Comparison of ENCODE assay signal across 17 cellular contexts in genomic region chr18:34643982-34644381, GRCh38.
DNase-seq lines count a peak whose midpoint lies in the region; ATAC-seq and TF ChIP-seq lines count a peak whose summit lies in the region.
"Had no signal": no experiment of that assay in that cellular context is flagged by ENCODE, and none has a peak within 500 bp of the region (broad histone marks: within the 10 kb centered on the region; RNA-seq: fewer than 3 reads in every experiment).

No MANE protein-coding gene starts in this region.

- H3K14ac ChIP-seq in mesenchymal stem cell (ENCODE audit: low read length in 2 of 2): no peak overlapping the region

- no peak overlapping the region for H2AK5ac ChIP-seq in mesenchymal stem cell (ENCODE audit: low read length, severe bottlenecking)

- H2BK120ac ChIP-seq in mesenchymal stem cell (ENCODE audit: low read depth, low read length): no peak overlapping the region

- ATAC-seq in HG03039 (IDR thresholded peaks at IDR 0.05; ENCODE audit: unreplicated experiment) (no peak), GM18907 (IDR thresholded peaks at IDR 0.05; ENCODE audit: unreplicated experiment) (no peak)
- ATAC-seq: activated T-helper 17 cell treated with anti-CD3 and anti-CD28 coated beads, Interleukin-2, amount 50 U/mL, for 72 hours; natural killer cell treated with Interleukin-12 subunit alpha and Interleukin-12 subunit beta and Interleukin-15 and Interleukin-18, amount 100 ng/mL, for 72 hours had no signal

- H3K79me1 ChIP-seq in mesenchymal stem cell (replicated peaks; ENCODE audit: low read length, poor library complexity, severe bottlenecking): no peaks in the 10 kb centered on the region

- H3K4me1 ChIP-seq in HEK293 (ENCODE audit: control insufficient read depth, insufficient read depth, low read length) (no peaks in the 10 kb centered on the region), mesenchymal stem cell (ENCODE audit: control insufficient read depth, insufficient read depth, low read depth, low read length) (no peaks in the 10 kb centered on the region)

- no peaks in the 10 kb centered on the region for H3K36me3 ChIP-seq in HEK293 (ENCODE audit: control insufficient read depth in 2 of 2, insufficient read depth in 1 of 2, low read length in 2 of 2)
- H3K36me3 ChIP-seq in mesenchymal stem cell (ENCODE audit: control insufficient read depth in 1 of 2, insufficient read depth in 2 of 2, low read depth in 1 of 2, low read length in 2 of 2): no peaks in the 10 kb centered on the region
- H3K36me3 ChIP-seq: right atrium auricular region had no signal

- H3K4me2 ChIP-seq in mesenchymal stem cell (ENCODE audit: low read length, poor library complexity, severe bottlenecking): no peak overlapping the region

- CTCF ChIA-PET in HEK293 (lab: Yijun Ruan, JAX): interaction anchor here (0.6 to 2.2 kb wide), 6 partner anchors 9 to 1240 kb away, joined by 4 to 12 read pairs (median 6); no protein-coding TSS in a partner anchor

- no peak overlapping the region for H4K8ac ChIP-seq in mesenchymal stem cell (ENCODE audit: low read length)

- no peak overlapping the region for H3K4ac ChIP-seq in mesenchymal stem cell (ENCODE audit: low read depth in 1 of 2, low read length in 2 of 2)

- no peak overlapping the region for H3K23ac ChIP-seq in mesenchymal stem cell (ENCODE audit: low read length in 2 of 2)

- no peak overlapping the region for H4K91ac ChIP-seq in mesenchymal stem cell (ENCODE audit: low read length)

- no peak overlapping the region for H2BK5ac ChIP-seq in mesenchymal stem cell (ENCODE audit: low read depth, low read length, poor library complexity, severe bottlenecking)

- H3K4me3 ChIP-seq in HEK293 (ENCODE audit: low read depth, low read length) (no peak overlapping the region), mesenchymal stem cell (ENCODE audit: insufficient read depth in 1 of 2, low read depth in 1 of 2, low read length in 2 of 2) (no peak overlapping the region)
- H3K4me3 ChIP-seq: right atrium auricular region had no signal

- no peaks in the 10 kb centered on the region for H3K27me3 ChIP-seq in mesenchymal stem cell (ENCODE audit: control insufficient read depth in 1 of 2, insufficient read depth in 1 of 2, low read length in 2 of 2)
- H3K27me3 ChIP-seq: right atrium auricular region had no signal

- DNase-seq in AG09319 (ENCODE audit: extremely low read depth, low read depth) (no peak), dermis blood vessel endothelial cell (peak; percentile 30), mesenchymal stem cell (peak; percentile 46), LoVo (ENCODE audit: low spot score) (no peak), GM03348 (ENCODE audit: low spot score) (no peak)
- DNase-seq: activated CD8-positive, alpha-beta memory T cell treated with anti-CD3 and anti-CD28 coated beads for 24 hours; amniotic stem cell; CD4-positive, CD25-positive, alpha-beta regulatory T cell; KBM-7; NCI-H1694; NCI-H748 treated with DMSO at 0.1 percent for 48 hours had no signal

- no peak overlapping the region for H2BK15ac ChIP-seq in mesenchymal stem cell (ENCODE audit: low read depth, poor library complexity, severe bottlenecking)

- H2BK12ac ChIP-seq in mesenchymal stem cell (ENCODE audit: low read length in 2 of 2): no peak overlapping the region

- TF ChIP-seq CTCF in AG09319 (IDR thresholded peaks at IDR 0.05; ENCODE audit: low read depth, low read length): peak; percentile 4
- no peak for TF ChIP-seq CTCF in HEK293 (tag by site-specific recombination; IDR thresholded peaks at IDR 0.05)

- no peak overlapping the region for H3K18ac ChIP-seq in mesenchymal stem cell (ENCODE audit: low read depth in 1 of 2, low read length in 2 of 2)

- H3K9ac ChIP-seq in mesenchymal stem cell (ENCODE audit: low read length): peak overlapping the region; percentile 59

- H3K27ac ChIP-seq in HEK293 (ENCODE audit: extremely low read depth, low read depth, low read length) (no peak overlapping the region), mesenchymal stem cell (ENCODE audit: low read length, poor library complexity, severe bottlenecking) (no peak overlapping the region)
- H3K27ac ChIP-seq: right atrium auricular region had no signal

- WGBS in mesenchymal stem cell: 80% methylated on average over 1 of the region's 2 CpGs

- H2AFZ ChIP-seq in mesenchymal stem cell (ENCODE audit: low read depth, low read length): no peak overlapping the region

- no peaks in the 10 kb centered on the region for H3K9me3 ChIP-seq in HEK293 (ENCODE audit: control insufficient read depth, insufficient read depth, low read depth, low read length)
- H3K9me3 ChIP-seq in mesenchymal stem cell (ENCODE audit: control insufficient read depth, low read length): no peaks in the 10 kb centered on the region
- H3K9me3 ChIP-seq: right atrium auricular region had no signal

- POLR2A ChIA-PET in HEK293 (lab: Yijun Ruan, JAX): interaction anchor here (1.0 kb wide), 1 partner anchor 17 kb away, joined by 3 read pairs; no protein-coding TSS in a partner anchor

TF ChIP-seq in HEK293, 187 proteins besides CTCF, POLR2A, EP300 and RAD21:
- TF ChIP-seq ZNF654 (tag by site-specific recombination; IDR thresholded peaks at IDR 0.05; ENCODE audit: low read depth): peak; percentile 18; the same call in 1 of the 2 replicates
- no peak for TF ChIP-seq ZNF2 (tag by site-specific recombination; IDR thresholded peaks at IDR 0.05)
- no peak for TF ChIP-seq SCRT1 (tag by site-specific recombination; IDR thresholded peaks at IDR 0.05; ENCODE audit: borderline replicate concordance)
- TF ChIP-seq ZNF19 (tag by site-specific recombination; IDR thresholded peaks at IDR 0.05; ENCODE audit: low read depth): no peak
- TF ChIP-seq PRDM4 (tag by site-specific recombination; IDR thresholded peaks at IDR 0.05): peak; percentile 48; the same call in 1 of the 2 replicates
- TF ChIP-seq ZNF341 (tag by site-specific recombination; IDR thresholded peaks at IDR 0.05; ENCODE audit: low read depth): no peak
- no peak for TF ChIP-seq GLIS1 (tag by site-specific recombination; IDR thresholded peaks at IDR 0.05)
TF ChIP-seq in HEK293: peak in this region for 2.

Comparison
In these comparisons a context has a peak if more than half of its experiments do, and no peak if none do; other contexts are left out.
1. DNase-seq: peak in dermis blood vessel endothelial cell (single experiment) and mesenchymal stem cell (single experiment); none in AG09319 (single experiment), LoVo (single experiment) and GM03348 (single experiment).